8 cellular contexts compared by ENCODE assay signal in the genomic region with DNA sequence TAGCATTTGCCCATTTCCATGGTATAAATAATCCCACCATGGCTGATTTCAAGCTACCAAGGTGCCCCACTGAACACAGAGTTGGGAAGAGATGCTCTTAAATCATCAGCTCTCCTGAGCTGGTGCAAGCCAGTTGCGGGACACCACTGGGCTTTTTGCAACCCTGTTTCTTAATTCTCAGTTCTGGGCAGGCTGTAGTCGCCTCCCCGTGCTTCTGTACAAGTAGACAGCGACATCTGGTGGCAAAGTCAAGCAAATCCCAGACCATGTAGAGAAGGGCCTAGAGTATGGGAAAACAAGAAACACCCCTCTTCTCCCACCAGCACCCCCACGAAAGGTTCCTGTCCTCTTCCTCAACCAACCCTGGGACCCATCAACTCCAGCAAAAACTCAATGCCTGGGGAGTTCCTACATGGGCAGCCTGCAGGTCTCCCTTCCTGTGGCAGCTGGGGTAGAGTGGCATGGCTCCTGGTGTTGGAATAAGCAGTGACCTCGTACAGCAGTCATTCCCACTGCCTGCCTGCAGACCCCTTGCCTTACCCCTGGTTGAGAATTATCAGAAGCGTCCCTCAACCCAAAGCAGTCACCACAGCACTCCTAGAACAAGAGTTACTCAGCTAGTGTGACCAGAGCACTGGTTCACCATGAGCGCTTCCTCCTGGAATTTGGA.
DNase-seq lines count a peak whose midpoint lies in the region; ATAC-seq and TF ChIP-seq lines count a peak whose summit lies in the region.

No MANE protein-coding gene starts in this region.

- no peak for ATAC-seq in GM19351 (IDR thresholded peaks at IDR 0.05; ENCODE audit: unreplicated experiment)

- in situ Hi-C loops in ACHN (cut with HindIII; ENCODE audit: low pct_ligation_motif_present, low pct_unique_long_range_greater_than_20kb, low sequenced_read_pairs) (no loop called here), GM13976 (cut with MboI; ENCODE audit: low sequenced_read_pairs, unreplicated experiment) (loop anchor here (10.0 kb wide), 1 partner anchor 751 kb away; no protein-coding TSS in a partner anchor)

- H3K4me2 ChIP-seq in mesenchymal stem cell (ENCODE audit: low read length, poor library complexity, severe bottlenecking): no peak overlapping the region

- H3K27me3 ChIP-seq in effector memory CD4-positive, alpha-beta T cell (replicated peaks; ENCODE audit: control insufficient read depth, insufficient read depth, low read length, poor library complexity, severe bottlenecking): peaks cover 2% of the 10 kb centered on the region
- peaks cover 9 to 74% of the 10 kb centered on the region in 2 experiments for H3K27me3 ChIP-seq in mesenchymal stem cell (ENCODE audit: control insufficient read depth in 1 of 2, insufficient read depth in 1 of 2, low read length in 2 of 2)

- H2BK5ac ChIP-seq in mesenchymal stem cell (ENCODE audit: low read depth, low read length, poor library complexity, severe bottlenecking): no peak overlapping the region

- TF ChIP-seq CTCF in GM13976 (IDR thresholded peaks at IDR 0.05; ENCODE audit: borderline replicate concordance, control extremely low read depth, extremely low read depth, insufficient read depth, missing control alignments): peak; percentile 79

- peak; percentile 57 for DNase-seq in ACHN
- peak; percentile 65 for DNase-seq in GM13976 (ENCODE audit: low spot score)
- DNase-seq in NCI-H526 treated with DMSO at 0.1 percent for 48 hours (lab: John Stamatoyannopoulos, UW): peak; percentile 11
- peak; percentile 59 to 73 for DNase-seq in activated CD4-positive, alpha-beta T cell treated with anti-CD3 and anti-CD28 coated beads, Interleukin-2, amount 50 U/mL, for 48 hours
- peak; percentile 32 to 52 (median 43) for DNase-seq in effector memory CD4-positive, alpha-beta T cell
- DNase-seq in mesenchymal stem cell: peak; percentile 47
- peak; percentile 42 for DNase-seq in stimulated activated CD8-positive, alpha-beta memory T cell treated with anti-CD3 and anti-CD28 coated beads, Interleukin-4, amount 100 ng/mL, for 24 hours (ENCODE audit: low read depth)

- H3K9me3 ChIP-seq in effector memory CD4-positive, alpha-beta T cell (ENCODE audit: control insufficient read depth, low read length): no peaks in the 10 kb centered on the region
- no peaks in the 10 kb centered on the region for H3K9me3 ChIP-seq in mesenchymal stem cell (ENCODE audit: control insufficient read depth, low read length)

- no peak overlapping the region for H3K9ac ChIP-seq in mesenchymal stem cell (ENCODE audit: low read length)

- H3K79me1 ChIP-seq in mesenchymal stem cell (replicated peaks; ENCODE audit: low read length, poor library complexity, severe bottlenecking): no peaks in the 10 kb centered on the region

- no peaks in the 10 kb centered on the region for H3K36me3 ChIP-seq in effector memory CD4-positive, alpha-beta T cell (ENCODE audit: control insufficient read depth, insufficient read depth, low read length)
- H3K36me3 ChIP-seq in mesenchymal stem cell (ENCODE audit: control insufficient read depth in 1 of 2, insufficient read depth in 2 of 2, low read depth in 1 of 2, low read length in 2 of 2): no peaks in the 10 kb centered on the region

- no peak overlapping the region for H3K4ac ChIP-seq in mesenchymal stem cell (ENCODE audit: low read depth in 1 of 2, low read length in 2 of 2)

- 22% methylated on average over 8 of the region's 8 CpGs for WGBS in mesenchymal stem cell

- no peaks in the 10 kb centered on the region for H3K4me1 ChIP-seq in effector memory CD4-positive, alpha-beta T cell (ENCODE audit: control insufficient read depth, insufficient read depth, low read length, poor library complexity, severe bottlenecking)
- H3K4me1 ChIP-seq in mesenchymal stem cell (ENCODE audit: control insufficient read depth, insufficient read depth, low read depth, low read length): no peaks in the 10 kb centered on the region

- no peak overlapping the region for H4K8ac ChIP-seq in mesenchymal stem cell (ENCODE audit: low read length)

- H3K18ac ChIP-seq in mesenchymal stem cell (ENCODE audit: low read depth in 1 of 2, low read length in 2 of 2): no peak overlapping the region

- no peak overlapping the region for H3K27ac ChIP-seq in effector memory CD4-positive, alpha-beta T cell (ENCODE audit: insufficient read depth, low read length, poor library complexity, severe bottlenecking)
- H3K27ac ChIP-seq in mesenchymal stem cell (ENCODE audit: low read length, poor library complexity, severe bottlenecking): no peak overlapping the region

- no peak overlapping the region for H4K91ac ChIP-seq in mesenchymal stem cell (ENCODE audit: low read length)

- H3K14ac ChIP-seq in mesenchymal stem cell (ENCODE audit: low read length in 2 of 2): no peak overlapping the region

- H2BK120ac ChIP-seq in mesenchymal stem cell (ENCODE audit: low read depth, low read length): no peak overlapping the region

- H2AFZ ChIP-seq in mesenchymal stem cell (ENCODE audit: low read depth, low read length): no peak overlapping the region

- H2BK15ac ChIP-seq in mesenchymal stem cell (ENCODE audit: low read depth, poor library complexity, severe bottlenecking): no peak overlapping the region

- no peak overlapping the region for H2AK5ac ChIP-seq in mesenchymal stem cell (ENCODE audit: low read length, severe bottlenecking)

- no peak overlapping the region for H3K23ac ChIP-seq in mesenchymal stem cell (ENCODE audit: low read length in 2 of 2)

- no peak overlapping the region for H2BK12ac ChIP-seq in mesenchymal stem cell (ENCODE audit: low read length in 2 of 2)

- H3K4me3 ChIP-seq in effector memory CD4-positive, alpha-beta T cell (ENCODE audit: insufficient read depth, low read depth, low read length, poor library complexity, severe bottlenecking): no peak overlapping the region
- H3K4me3 ChIP-seq in mesenchymal stem cell (ENCODE audit: insufficient read depth in 1 of 2, low read depth in 1 of 2, low read length in 2 of 2): no peak overlapping the region

Comparison
In these comparisons a context has a peak if more than half of its experiments do, and no peak if none do; other contexts are left out.
1. DNase-seq: peak in every context shown above with its lines; median percentile 66 in activated CD4-positive, alpha-beta T cell treated with anti-CD3 and anti-CD28 coated beads, Interleukin-2, amount 50 U/mL, for 48 hours; 65 in GM13976; 57 in ACHN; 47 in mesenchymal stem cell; 43 in effector memory CD4-positive, alpha-beta T cell; 42 in stimulated activated CD8-positive, alpha-beta memory T cell treated with anti-CD3 and anti-CD28 coated beads, Interleukin-4, amount 100 ng/mL, for 24 hours; 11 in NCI-H526 treated with DMSO at 0.1 percent for 48 hours.